In genomic region chr16:88359008-88359407, GRCh38 we compare ENCODE assay signal across 13 cellular contexts. TPM values are rescaled to one million over a fixed set of nuclear protein-coding genes. Genes with fewer than 3 reads are reported as not detected.
DNase-seq lines count a peak whose midpoint lies in the region; ATAC-seq and TF ChIP-seq lines count a peak whose summit lies in the region.
"Had no signal": no experiment of that assay in that cellular context is flagged by ENCODE, and none has a peak within 500 bp of the region (broad histone marks: within the 10 kb centered on the region; RNA-seq: fewer than 3 reads in every experiment).

No MANE protein-coding gene starts in this region.

- intact Hi-C loops in psoas muscle (cut with DNase I), result no loop called here
- intact Hi-C loops in activated CD8-positive, alpha-beta T cell treated with anti-CD3 and anti-CD28 coated beads for 36 hours (cut with micrococcal nuclease), result no loop called here

- H3K4me3 ChIP-seq in BLaER1 (no peak overlapping the region), H7 (ENCODE audit: insufficient read depth, low read depth, low read length) (no peak overlapping the region), psoas muscle (no peak overlapping the region)

- POLR2A ChIA-PET in activated CD8-positive, alpha-beta T cell treated with anti-CD3 and anti-CD28 coated beads for 36 hours (lab: Charles Lee), result no interaction called here

- H3K4me1 ChIP-seq in BLaER1, result peaks cover 38% of the 10 kb centered on the region
- no peaks in the 10 kb centered on the region for H3K4me1 ChIP-seq in psoas muscle

- H3K9ac ChIP-seq in BLaER1, result no peak overlapping the region

- peaks cover 2% of the 10 kb centered on the region for H3K27me3 Mint-ChIP-seq in glutamatergic neuron (ENCODE audit: unreplicated experiment)
- peaks cover 12% of the 10 kb centered on the region for H3K27me3 Mint-ChIP-seq in activated CD8-positive, alpha-beta T cell treated with anti-CD3 and anti-CD28 coated beads for 36 hours

- no peaks in the 10 kb centered on the region; the same call in 1 of the 2 replicates for H4K20me1 ChIP-seq in BLaER1

- CTCF ChIA-PET in activated CD8-positive, alpha-beta T cell treated with anti-CD3 and anti-CD28 coated beads for 36 hours (lab: Charles Lee), result no interaction called here

- DNase-seq in H7 (peak; percentile 82), glutamatergic neuron (peak; percentile 7), psoas muscle (peak; percentile 0 to 12)
- DNase-seq in activated CD8-positive, alpha-beta T cell treated with anti-CD3 and anti-CD28 coated beads for 36 hours, result no peak
- DNase-seq: ACHN, DMS 273 treated with DMSO at 0.1 percent for 48 hours, H9, NCI-H187 treated with DMSO at 0.1 percent for 48 hours, NCI-H446, PC-3 had no signal

- ATAC-seq in psoas muscle (no peak), GM21360 (IDR thresholded peaks at IDR 0.05; ENCODE audit: unreplicated experiment) (no peak), HG02642 (IDR thresholded peaks at IDR 0.05; ENCODE audit: poor library complexity, unreplicated experiment) (no peak)
- no peak for ATAC-seq in activated CD8-positive, alpha-beta T cell treated with anti-CD3 and anti-CD28 coated beads for 36 hours
- ATAC-seq: PC-3 had no signal

- no peaks in the 10 kb centered on the region for H3K36me3 ChIP-seq in BLaER1
- H3K36me3 ChIP-seq in H7 (replicated peaks; ENCODE audit: control insufficient read depth, insufficient read depth, low read length), result no peaks in the 10 kb centered on the region
- no peaks in the 10 kb centered on the region for H3K36me3 ChIP-seq in psoas muscle (ENCODE audit: insufficient read depth in 1 of 2, low read depth in 1 of 2)

- H3K4me2 ChIP-seq in BLaER1, result peak overlapping the region; percentile 88

- WGBS in psoas muscle, 3 donors, result 76 to 82% (median 79%) methylated on average over 21 of the region's 21 CpGs

- TF ChIP-seq CTCF in glutamatergic neuron (IDR thresholded peaks at IDR 0.05; ENCODE audit: partially characterized antibody, unreplicated experiment) (no peak), psoas muscle (IDR thresholded peaks at IDR 0.05) (no peak)
- no peak for TF ChIP-seq CTCF in activated CD8-positive, alpha-beta T cell treated with anti-CD3 and anti-CD28 coated beads for 36 hours (IDR thresholded peaks at IDR 0.05)

- H3K36me3 Mint-ChIP-seq in glutamatergic neuron (ENCODE audit: unreplicated experiment), result peaks cover 18% of the 10 kb centered on the region
- H3K36me3 Mint-ChIP-seq in activated CD8-positive, alpha-beta T cell treated with anti-CD3 and anti-CD28 coated beads for 36 hours (ENCODE audit: low read depth), result no peaks in the 10 kb centered on the region

- H3K9me3 ChIP-seq in BLaER1, result peaks cover 23% of the 10 kb centered on the region
- no peaks in the 10 kb centered on the region for H3K9me3 ChIP-seq in psoas muscle

- no peak overlapping the region for H3K4me3 Mint-ChIP-seq in glutamatergic neuron (ENCODE audit: unreplicated experiment)
- H3K4me3 Mint-ChIP-seq in activated CD8-positive, alpha-beta T cell treated with anti-CD3 and anti-CD28 coated beads for 36 hours, result no peak overlapping the region

- peaks cover 5% of the 10 kb centered on the region for H3K9me3 Mint-ChIP-seq in glutamatergic neuron (ENCODE audit: unreplicated experiment)
- H3K9me3 Mint-ChIP-seq in activated CD8-positive, alpha-beta T cell treated with anti-CD3 and anti-CD28 coated beads for 36 hours, result peaks cover 6% of the 10 kb centered on the region

- H3K27me3 ChIP-seq in BLaER1 (peaks cover 15% of the 10 kb centered on the region), H7 (ENCODE audit: control insufficient read depth, insufficient read depth, low read length) (no peaks in the 10 kb centered on the region), psoas muscle (ENCODE audit: insufficient read depth in 3 of 3, low read length in 2 of 3) (peaks cover 0 to 11% (median 6%) of the 10 kb centered on the region in 3 donors)

- H3K27ac Mint-ChIP-seq in glutamatergic neuron (ENCODE audit: unreplicated experiment), result no peak overlapping the region
- H3K27ac Mint-ChIP-seq in activated CD8-positive, alpha-beta T cell treated with anti-CD3 and anti-CD28 coated beads for 36 hours, result no peak overlapping the region

- H3K4me1 Mint-ChIP-seq in glutamatergic neuron (ENCODE audit: low read depth, unreplicated experiment), result peaks cover 3% of the 10 kb centered on the region
- no peaks in the 10 kb centered on the region for H3K4me1 Mint-ChIP-seq in activated CD8-positive, alpha-beta T cell treated with anti-CD3 and anti-CD28 coated beads for 36 hours (ENCODE audit: low read depth)

- H3K27ac ChIP-seq in BLaER1, result no peak overlapping the region
- H3K27ac ChIP-seq in psoas muscle, result no peak overlapping the region

RNA-seq across cellular contexts. Expression of gene ZNF469, which starts 23.8 kb away (rescaled TPM):
- total RNA-seq in H7 (2014; rRNA removed; shearing (Covaris generic)), result 0.28 and 0.44 TPM in 2 replicates
- 0.56 TPM for total RNA-seq in glutamatergic neuron (ENCODE audit: unreplicated experiment)
- total RNA-seq in psoas muscle, result 1 to 10 TPM in 1 of 4 donors, under 1 TPM in 3; 0.25 to 1.7 (median 0.47) TPM
- polyA plus RNA-seq in psoas muscle, result under 1 TPM; 0.08 to 0.30 (median 0.23) TPM
- under 1 TPM; 0.45 to 0.56 TPM for total RNA-seq in activated CD8-positive, alpha-beta T cell treated with anti-CD3 and anti-CD28 coated beads for 36 hours
